In genomic region chr7:13801669-13802068, GRCh38 we compare ENCODE assay signal across 1 cellular context.
TF ChIP-seq lines count a peak whose summit lies in the region.

No MANE protein-coding gene starts in this region.

TF ChIP-seq in GM23338, 12 proteins besides CTCF, POLR2A, EP300 and RAD21 (continued from another document):
- TF ChIP-seq REST (IDR thresholded peaks at IDR 0.05; ENCODE audit: unreplicated experiment): no peak
- no peak for TF ChIP-seq POLR2AphosphoS5 (IDR thresholded peaks at IDR 0.05; ENCODE audit: low read depth)
- TF ChIP-seq ZNF114 (CRISPR knock-in tag; IDR thresholded peaks at IDR 0.05): no peak
- TF ChIP-seq NANOG (IDR thresholded peaks at IDR 0.05; ENCODE audit: borderline replicate concordance): no peak
- no peak for TF ChIP-seq JUNB (IDR thresholded peaks at IDR 0.05; ENCODE audit: unreplicated experiment)
- TF ChIP-seq STAT1 (IDR thresholded peaks at IDR 0.05; ENCODE audit: unreplicated experiment): no peak
- TF ChIP-seq CREB1 (CRISPR knock-in tag; IDR thresholded peaks at IDR 0.05; ENCODE audit: low read depth): no peak
